In the genomic region with DNA sequence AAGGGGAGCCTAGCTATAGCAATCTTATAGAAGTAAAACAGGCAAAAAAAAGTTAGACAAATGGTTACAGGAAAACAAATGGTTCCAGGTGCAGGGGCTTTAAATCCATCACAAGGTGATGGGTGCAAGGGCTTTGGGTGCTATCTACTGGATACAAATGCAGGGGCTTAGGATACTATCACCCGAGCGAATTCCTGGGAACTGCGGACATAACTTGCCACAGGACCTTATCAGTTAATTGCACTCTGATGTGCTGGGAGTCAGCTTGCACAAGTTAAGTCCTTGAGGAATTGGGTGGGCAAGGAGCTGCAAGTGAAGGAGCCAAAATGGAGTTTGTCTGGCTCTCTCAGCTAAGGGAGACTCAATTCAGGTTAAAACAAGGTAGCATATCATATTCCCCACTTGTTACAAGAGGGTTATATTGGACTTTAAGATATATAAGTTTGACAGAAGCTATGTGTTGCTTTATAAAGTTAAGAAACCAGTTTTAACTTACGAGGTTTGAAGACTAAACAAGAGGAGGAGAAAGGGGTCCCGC, we compare ENCODE assay signal across 1 cellular context.
A peak's percentile ranks its signal among the peaks of the same experiment; 100 is the strongest.
TF ChIP-seq lines count a peak whose summit lies in the region.

No MANE protein-coding gene starts in this region.

TF ChIP-seq in K562, 482 proteins besides CTCF, POLR2A, EP300 and RAD21 (continued from another document and continues in another):
- TF ChIP-seq, protein P1, sequence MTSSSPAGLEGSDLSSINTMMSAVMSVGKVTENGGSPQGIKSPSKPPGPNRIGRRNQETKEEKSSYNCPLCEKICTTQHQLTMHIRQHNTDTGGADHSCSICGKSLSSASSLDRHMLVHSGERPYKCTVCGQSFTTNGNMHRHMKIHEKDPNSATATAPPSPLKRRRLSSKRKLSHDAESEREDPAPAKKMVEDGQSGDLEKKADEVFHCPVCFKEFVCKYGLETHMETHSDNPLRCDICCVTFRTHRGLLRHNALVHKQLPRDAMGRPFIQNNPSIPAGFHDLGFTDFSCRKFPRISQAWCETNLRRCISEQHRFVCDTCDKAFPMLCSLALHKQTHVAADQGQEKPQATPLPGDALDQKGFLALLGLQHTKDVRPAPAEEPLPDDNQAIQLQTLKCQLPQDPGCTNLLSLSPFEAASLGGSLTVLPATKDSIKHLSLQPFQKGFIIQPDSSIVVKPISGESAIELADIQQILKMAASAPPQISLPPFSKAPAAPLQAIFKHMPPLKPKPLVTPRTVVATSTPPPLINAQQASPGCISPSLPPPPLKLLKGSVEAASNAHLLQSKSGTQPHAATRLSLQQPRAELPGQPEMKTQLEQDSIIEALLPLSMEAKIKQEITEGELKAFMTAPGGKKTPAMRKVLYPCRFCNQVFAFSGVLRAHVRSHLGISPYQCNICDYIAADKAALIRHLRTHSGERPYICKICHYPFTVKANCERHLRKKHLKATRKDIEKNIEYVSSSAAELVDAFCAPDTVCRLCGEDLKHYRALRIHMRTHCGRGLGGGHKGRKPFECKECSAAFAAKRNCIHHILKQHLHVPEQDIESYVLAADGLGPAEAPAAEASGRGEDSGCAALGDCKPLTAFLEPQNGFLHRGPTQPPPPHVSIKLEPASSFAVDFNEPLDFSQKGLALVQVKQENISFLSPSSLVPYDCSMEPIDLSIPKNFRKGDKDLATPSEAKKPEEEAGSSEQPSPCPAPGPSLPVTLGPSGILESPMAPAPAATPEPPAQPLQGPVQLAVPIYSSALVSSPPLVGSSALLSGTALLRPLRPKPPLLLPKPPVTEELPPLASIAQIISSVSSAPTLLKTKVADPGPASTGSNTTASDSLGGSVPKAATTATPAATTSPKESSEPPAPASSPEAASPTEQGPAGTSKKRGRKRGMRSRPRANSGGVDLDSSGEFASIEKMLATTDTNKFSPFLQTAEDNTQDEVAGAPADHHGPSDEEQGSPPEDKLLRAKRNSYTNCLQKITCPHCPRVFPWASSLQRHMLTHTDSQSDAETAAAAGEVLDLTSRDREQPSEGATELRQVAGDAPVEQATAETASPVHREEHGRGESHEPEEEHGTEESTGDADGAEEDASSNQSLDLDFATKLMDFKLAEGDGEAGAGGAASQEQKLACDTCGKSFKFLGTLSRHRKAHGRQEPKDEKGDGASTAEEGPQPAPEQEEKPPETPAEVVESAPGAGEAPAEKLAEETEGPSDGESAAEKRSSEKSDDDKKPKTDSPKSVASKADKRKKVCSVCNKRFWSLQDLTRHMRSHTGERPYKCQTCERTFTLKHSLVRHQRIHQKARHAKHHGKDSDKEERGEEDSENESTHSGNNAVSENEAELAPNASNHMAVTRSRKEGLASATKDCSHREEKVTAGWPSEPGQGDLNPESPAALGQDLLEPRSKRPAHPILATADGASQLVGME (CRISPR knock-in tag; IDR thresholded peaks at IDR 0.05), result no peak
- TF ChIP-seq PYGO2 (tag; IDR thresholded peaks at IDR 0.05) (no peak), ZC3H11A (IDR thresholded peaks at IDR 0.05; ENCODE audit: low read depth, low read length) (no peak), ZBTB1 (CRISPR knock-in tag; IDR thresholded peaks at IDR 0.05; ENCODE audit: borderline replicate concordance, low read depth) (no peak), JUNB (CRISPR knock-in tag; conservative IDR thresholded peaks at IDR 0.05) (no peak), BRCA1 (IDR thresholded peaks at IDR 0.05) (no peak), BRCA1 (CRISPR knock-in tag; IDR thresholded peaks at IDR 0.05) (no peak), TEAD4 (IDR thresholded peaks at IDR 0.05; ENCODE audit: low read length) (peak; percentile 41; the same call in 1 of the 2 replicates), TEAD4 (CRISPR knock-in tag; IDR thresholded peaks at IDR 0.05; ENCODE audit: borderline replicate concordance) (no peak), ZNF175 (CRISPR knock-in tag; IDR thresholded peaks at IDR 0.05; ENCODE audit: low read depth) (0 out of 2 replicates have a peak, but pooled peaks have one; percentile 42), PTTG1 (tag; IDR thresholded peaks at IDR 0.05; ENCODE audit: low read depth) (peak; percentile 27; the same call in 1 of the 2 replicates), NCOA4 (IDR thresholded peaks at IDR 0.05; ENCODE audit: partially characterized antibody) (no peak), RFX1 (IDR thresholded peaks at IDR 0.05) (no peak), NFXL1 (CRISPR knock-in tag; IDR thresholded peaks at IDR 0.05) (no peak), HDAC8 (tag; IDR thresholded peaks at IDR 0.05) (no peak), POLR2AphosphoS2 (IDR thresholded peaks at IDR 0.05; ENCODE audit: low read length) (no peak), MIER1 (IDR thresholded peaks at IDR 0.05; ENCODE audit: low read depth) (no peak), NFIC (IDR thresholded peaks at IDR 0.05) (no peak), ZNF232 (CRISPR knock-in tag; IDR thresholded peaks at IDR 0.05) (no peak)
- TF ChIP-seq, protein P2, sequence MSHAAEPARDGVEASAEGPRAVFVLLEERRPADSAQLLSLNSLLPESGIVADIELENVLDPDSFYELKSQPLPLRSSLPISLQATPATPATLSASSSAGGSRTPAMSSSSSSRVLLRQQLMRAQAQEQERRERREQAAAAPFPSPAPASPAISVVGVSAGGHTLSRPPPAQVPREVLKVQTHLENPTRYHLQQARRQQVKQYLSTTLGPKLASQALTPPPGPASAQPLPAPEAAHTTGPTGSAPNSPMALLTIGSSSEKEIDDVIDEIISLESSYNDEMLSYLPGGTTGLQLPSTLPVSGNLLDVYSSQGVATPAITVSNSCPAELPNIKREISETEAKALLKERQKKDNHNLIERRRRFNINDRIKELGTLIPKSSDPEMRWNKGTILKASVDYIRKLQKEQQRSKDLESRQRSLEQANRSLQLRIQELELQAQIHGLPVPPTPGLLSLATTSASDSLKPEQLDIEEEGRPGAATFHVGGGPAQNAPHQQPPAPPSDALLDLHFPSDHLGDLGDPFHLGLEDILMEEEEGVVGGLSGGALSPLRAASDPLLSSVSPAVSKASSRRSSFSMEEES (CRISPR knock-in tag; IDR thresholded peaks at IDR 0.05), result no peak
- TF ChIP-seq, protein P3, sequence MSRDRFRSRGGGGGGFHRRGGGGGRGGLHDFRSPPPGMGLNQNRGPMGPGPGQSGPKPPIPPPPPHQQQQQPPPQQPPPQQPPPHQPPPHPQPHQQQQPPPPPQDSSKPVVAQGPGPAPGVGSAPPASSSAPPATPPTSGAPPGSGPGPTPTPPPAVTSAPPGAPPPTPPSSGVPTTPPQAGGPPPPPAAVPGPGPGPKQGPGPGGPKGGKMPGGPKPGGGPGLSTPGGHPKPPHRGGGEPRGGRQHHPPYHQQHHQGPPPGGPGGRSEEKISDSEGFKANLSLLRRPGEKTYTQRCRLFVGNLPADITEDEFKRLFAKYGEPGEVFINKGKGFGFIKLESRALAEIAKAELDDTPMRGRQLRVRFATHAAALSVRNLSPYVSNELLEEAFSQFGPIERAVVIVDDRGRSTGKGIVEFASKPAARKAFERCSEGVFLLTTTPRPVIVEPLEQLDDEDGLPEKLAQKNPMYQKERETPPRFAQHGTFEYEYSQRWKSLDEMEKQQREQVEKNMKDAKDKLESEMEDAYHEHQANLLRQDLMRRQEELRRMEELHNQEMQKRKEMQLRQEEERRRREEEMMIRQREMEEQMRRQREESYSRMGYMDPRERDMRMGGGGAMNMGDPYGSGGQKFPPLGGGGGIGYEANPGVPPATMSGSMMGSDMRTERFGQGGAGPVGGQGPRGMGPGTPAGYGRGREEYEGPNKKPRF (IDR thresholded peaks at IDR 0.05; ENCODE audit: low read depth, low read length), result no peak
- TF ChIP-seq, protein P4, sequence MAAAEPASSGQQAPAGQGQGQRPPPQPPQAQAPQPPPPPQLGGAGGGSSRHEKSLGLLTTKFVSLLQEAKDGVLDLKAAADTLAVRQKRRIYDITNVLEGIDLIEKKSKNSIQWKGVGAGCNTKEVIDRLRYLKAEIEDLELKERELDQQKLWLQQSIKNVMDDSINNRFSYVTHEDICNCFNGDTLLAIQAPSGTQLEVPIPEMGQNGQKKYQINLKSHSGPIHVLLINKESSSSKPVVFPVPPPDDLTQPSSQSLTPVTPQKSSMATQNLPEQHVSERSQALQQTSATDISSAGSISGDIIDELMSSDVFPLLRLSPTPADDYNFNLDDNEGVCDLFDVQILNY (CRISPR knock-in tag; IDR thresholded peaks at IDR 0.05), result no peak
- TF ChIP-seq, protein P5, sequence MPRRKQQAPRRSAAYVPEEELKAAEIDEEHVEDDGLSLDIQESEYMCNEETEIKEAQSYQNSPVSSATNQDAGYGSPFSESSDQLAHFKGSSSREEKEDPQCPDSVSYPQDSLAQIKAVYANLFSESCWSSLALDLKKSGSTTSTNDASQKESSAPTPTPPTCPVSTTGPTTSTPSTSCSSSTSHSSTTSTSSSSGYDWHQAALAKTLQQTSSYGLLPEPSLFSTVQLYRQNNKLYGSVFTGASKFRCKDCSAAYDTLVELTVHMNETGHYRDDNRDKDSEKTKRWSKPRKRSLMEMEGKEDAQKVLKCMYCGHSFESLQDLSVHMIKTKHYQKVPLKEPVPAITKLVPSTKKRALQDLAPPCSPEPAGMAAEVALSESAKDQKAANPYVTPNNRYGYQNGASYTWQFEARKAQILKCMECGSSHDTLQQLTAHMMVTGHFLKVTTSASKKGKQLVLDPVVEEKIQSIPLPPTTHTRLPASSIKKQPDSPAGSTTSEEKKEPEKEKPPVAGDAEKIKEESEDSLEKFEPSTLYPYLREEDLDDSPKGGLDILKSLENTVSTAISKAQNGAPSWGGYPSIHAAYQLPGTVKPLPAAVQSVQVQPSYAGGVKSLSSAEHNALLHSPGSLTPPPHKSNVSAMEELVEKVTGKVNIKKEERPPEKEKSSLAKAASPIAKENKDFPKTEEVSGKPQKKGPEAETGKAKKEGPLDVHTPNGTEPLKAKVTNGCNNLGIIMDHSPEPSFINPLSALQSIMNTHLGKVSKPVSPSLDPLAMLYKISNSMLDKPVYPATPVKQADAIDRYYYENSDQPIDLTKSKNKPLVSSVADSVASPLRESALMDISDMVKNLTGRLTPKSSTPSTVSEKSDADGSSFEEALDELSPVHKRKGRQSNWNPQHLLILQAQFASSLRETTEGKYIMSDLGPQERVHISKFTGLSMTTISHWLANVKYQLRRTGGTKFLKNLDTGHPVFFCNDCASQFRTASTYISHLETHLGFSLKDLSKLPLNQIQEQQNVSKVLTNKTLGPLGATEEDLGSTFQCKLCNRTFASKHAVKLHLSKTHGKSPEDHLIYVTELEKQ (CRISPR knock-in tag; IDR thresholded peaks at IDR 0.05), result no peak
- TF ChIP-seq, protein P6, sequence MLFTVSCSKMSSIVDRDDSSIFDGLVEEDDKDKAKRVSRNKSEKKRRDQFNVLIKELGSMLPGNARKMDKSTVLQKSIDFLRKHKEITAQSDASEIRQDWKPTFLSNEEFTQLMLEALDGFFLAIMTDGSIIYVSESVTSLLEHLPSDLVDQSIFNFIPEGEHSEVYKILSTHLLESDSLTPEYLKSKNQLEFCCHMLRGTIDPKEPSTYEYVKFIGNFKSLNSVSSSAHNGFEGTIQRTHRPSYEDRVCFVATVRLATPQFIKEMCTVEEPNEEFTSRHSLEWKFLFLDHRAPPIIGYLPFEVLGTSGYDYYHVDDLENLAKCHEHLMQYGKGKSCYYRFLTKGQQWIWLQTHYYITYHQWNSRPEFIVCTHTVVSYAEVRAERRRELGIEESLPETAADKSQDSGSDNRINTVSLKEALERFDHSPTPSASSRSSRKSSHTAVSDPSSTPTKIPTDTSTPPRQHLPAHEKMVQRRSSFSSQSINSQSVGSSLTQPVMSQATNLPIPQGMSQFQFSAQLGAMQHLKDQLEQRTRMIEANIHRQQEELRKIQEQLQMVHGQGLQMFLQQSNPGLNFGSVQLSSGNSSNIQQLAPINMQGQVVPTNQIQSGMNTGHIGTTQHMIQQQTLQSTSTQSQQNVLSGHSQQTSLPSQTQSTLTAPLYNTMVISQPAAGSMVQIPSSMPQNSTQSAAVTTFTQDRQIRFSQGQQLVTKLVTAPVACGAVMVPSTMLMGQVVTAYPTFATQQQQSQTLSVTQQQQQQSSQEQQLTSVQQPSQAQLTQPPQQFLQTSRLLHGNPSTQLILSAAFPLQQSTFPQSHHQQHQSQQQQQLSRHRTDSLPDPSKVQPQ (CRISPR knock-in tag; IDR thresholded peaks at IDR 0.05; ENCODE audit: borderline replicate concordance), result no peak
- TF ChIP-seq, protein P7, sequence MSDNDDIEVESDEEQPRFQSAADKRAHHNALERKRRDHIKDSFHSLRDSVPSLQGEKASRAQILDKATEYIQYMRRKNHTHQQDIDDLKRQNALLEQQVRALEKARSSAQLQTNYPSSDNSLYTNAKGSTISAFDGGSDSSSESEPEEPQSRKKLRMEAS (CRISPR knock-in tag; IDR thresholded peaks at IDR 0.05), result no peak
